Comparison of ENCODE assay signal across 8 cellular contexts in the genomic region with DNA sequence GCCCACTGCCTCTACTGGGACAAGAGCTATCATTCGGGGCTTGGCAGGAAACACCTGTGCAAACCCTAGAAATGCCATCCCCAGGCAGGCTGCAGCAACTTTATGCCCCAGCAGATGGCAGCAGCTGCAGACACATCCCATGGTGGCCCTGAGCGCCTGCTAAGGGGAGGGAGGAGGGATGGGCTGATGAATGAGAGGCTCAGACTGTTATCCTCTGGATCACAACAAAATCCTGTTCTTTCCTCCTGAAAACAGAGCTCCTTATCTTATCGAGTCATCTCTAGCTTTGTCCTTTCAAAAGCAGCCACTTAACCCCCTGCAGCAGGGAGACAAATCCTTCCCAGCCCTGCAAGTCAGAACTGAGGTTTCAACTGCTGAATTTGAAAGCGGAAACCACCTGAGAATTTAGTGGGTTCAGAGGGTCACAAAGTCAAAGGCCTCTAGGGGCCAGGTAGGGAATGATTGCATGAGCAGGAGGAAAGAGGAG.
DNase-seq lines count a peak whose midpoint lies in the region; ATAC-seq and TF ChIP-seq lines count a peak whose summit lies in the region.

No MANE protein-coding gene starts in this region.

- WGBS in right lobe of liver (ENCODE audit: insufficient coverage, low coverage, low lambda C conversion rate, missing lambda C conversion rate): 25% methylated on average over 4 of the region's 4 CpGs

- no peaks in the 10 kb centered on the region for H3K4me1 ChIP-seq in right lobe of liver

- TF ChIP-seq POLR2A in right lobe of liver (IDR thresholded peaks at IDR 0.05): no peak

- DNase-seq in BJ (ENCODE audit: low read depth): no peak
- peak; percentile 14 for DNase-seq in NCI-H345 treated with DMSO at 0.1 percent for 48 hours (lab: John Stamatoyannopoulos, UW; ENCODE audit: unreplicated experiment)
- peak; percentile 64 to 73 for DNase-seq in activated CD4-positive, alpha-beta T cell treated with anti-CD3 and anti-CD28 coated beads, Interleukin-2, amount 50 U/mL, for 24 hours (ENCODE audit: low read depth in 1 of 2, low spot score in 1 of 2)
- peak; percentile 65 for DNase-seq in dedifferentiated amniotic fluid mesenchymal stem cell (ENCODE audit: extremely low spot score)
- peak; percentile 79 to 83 (median 79) for DNase-seq in right lobe of liver
- DNase-seq in stimulated activated CD4-positive, alpha-beta T cell treated with anti-CD3 and anti-CD28 coated beads, TNF-alpha, amount 100 ng/mL, for 4 hours (ENCODE audit: low read depth in 3 of 3): peak; percentile 60 to 65 (median 61)

- POLR2A ChIA-PET in BJ (lab: Charles Lee): interaction anchor here (0.6 to 0.7 kb wide), 2 partner anchors 387 to 466 kb away, joined by 3 to 4 read pairs; no protein-coding TSS in a partner anchor

- H3K36me3 ChIP-seq in BJ (ENCODE audit: control insufficient read depth, insufficient read depth, low read length): no peaks in the 10 kb centered on the region
- no peaks in the 10 kb centered on the region for H3K36me3 ChIP-seq in right lobe of liver

- H3K27ac ChIP-seq in right lobe of liver: no peak overlapping the region

- H3K9me3 ChIP-seq in right lobe of liver: no peaks in the 10 kb centered on the region

- peak; percentile 85 for ATAC-seq in GM19025 (IDR thresholded peaks at IDR 0.05; ENCODE audit: low read depth, unreplicated experiment)
- peak; percentile 94 for ATAC-seq in HG03139 (IDR thresholded peaks at IDR 0.05; ENCODE audit: unreplicated experiment)
- ATAC-seq in right lobe of liver: peak; percentile 99 to 100 (median 99)

- CTCF ChIA-PET in BJ (lab: Yijun Ruan, JAX): interaction anchor here (0.7 to 5.7 kb wide), 24 partner anchors 10 to 1211 kb away, joined by 3 to 74 read pairs (median 4); no protein-coding TSS in a partner anchor

- no peaks in the 10 kb centered on the region; the same call in 1 of the 2 replicates for H3K27me3 ChIP-seq in BJ (ENCODE audit: control insufficient read depth, insufficient read depth, low read length)
- no peaks in the 10 kb centered on the region for H3K27me3 ChIP-seq in right lobe of liver

- TF ChIP-seq CTCF in BJ (IDR thresholded peaks at IDR 0.05; ENCODE audit: insufficient read depth, low read depth, low read length) (peak; percentile 92), right lobe of liver (IDR thresholded peaks at IDR 0.05) (peak; percentile 79 to 89 (median 87))

- H3K4me3 ChIP-seq in BJ (ENCODE audit: low read depth, low read length) (no peak overlapping the region), right lobe of liver (no peak overlapping the region)

- intact Hi-C loops in right lobe of liver (cut with DNase I): loop anchor here (10.0 kb wide), 2 partner anchors 161 to 949 kb away; no protein-coding TSS in a partner anchor
